ENCODE assay signal across 1 cellular context in genomic region chr2:170937980-170938379, GRCh38.
A peak's percentile ranks its signal among the peaks of the same experiment; 100 is the strongest.
TF ChIP-seq lines count a peak whose summit lies in the region.

No MANE protein-coding gene starts in this region.

TF ChIP-seq in HepG2, 621 proteins besides CTCF, POLR2A, EP300 and RAD21:
- TF ChIP-seq ATAD3A (CRISPR knock-in tag; IDR thresholded peaks at IDR 0.05) (no peak), PAWR (CRISPR knock-in tag; IDR thresholded peaks at IDR 0.05; ENCODE audit: borderline replicate concordance) (no peak), RBFOX2 (IDR thresholded peaks at IDR 0.05; ENCODE audit: low read depth, low read length) (0 out of 2 replicates have a peak, but pooled peaks have one; percentile 9), HES4 (CRISPR knock-in tag; IDR thresholded peaks at IDR 0.05; ENCODE audit: borderline replicate concordance) (no peak), ZNF614 (CRISPR knock-in tag; IDR thresholded peaks at IDR 0.05; ENCODE audit: borderline replicate concordance) (no peak), MED1 (CRISPR knock-in tag; IDR thresholded peaks at IDR 0.05) (no peak), MIER3 (CRISPR knock-in tag; IDR thresholded peaks at IDR 0.05; ENCODE audit: borderline replicate concordance) (no peak), ZBTB20 (CRISPR knock-in tag; IDR thresholded peaks at IDR 0.05; ENCODE audit: borderline replicate concordance, low read depth) (no peak)
